15 cellular contexts compared by ENCODE assay signal in the genomic region with DNA sequence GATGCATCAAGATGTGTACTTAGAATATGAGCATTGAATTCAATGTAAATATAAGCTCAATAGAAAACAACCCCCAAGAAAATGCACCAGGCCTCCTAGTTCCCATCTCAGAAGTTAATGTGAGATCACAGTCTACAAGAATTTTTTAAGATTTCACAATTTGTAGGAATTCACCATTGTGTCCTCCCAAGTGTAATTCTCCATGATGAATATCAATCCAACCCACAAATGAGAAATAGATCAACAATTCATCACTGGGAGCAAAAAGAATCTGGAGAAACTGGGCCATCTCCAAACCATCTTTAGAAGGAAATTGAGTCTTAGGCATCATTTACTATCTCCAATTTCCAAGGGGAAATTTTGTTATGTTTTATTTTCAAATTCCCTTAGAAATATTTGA.
A peak's percentile ranks its signal among the peaks of the same experiment; 100 is the strongest.
DNase-seq lines count a peak whose midpoint lies in the region; ATAC-seq and TF ChIP-seq lines count a peak whose summit lies in the region.
"Had no signal": no experiment of that assay in that cellular context is flagged by ENCODE, and none has a peak within 500 bp of the region (broad histone marks: within the 10 kb centered on the region; RNA-seq: fewer than 3 reads in every experiment).

No MANE protein-coding gene starts in this region.

- no peak for ATAC-seq in GM21737 (IDR thresholded peaks at IDR 0.05; ENCODE audit: unreplicated experiment)
- ATAC-seq: A549, HepG2 had no signal

- TF ChIP-seq CTCF in fibroblast of mammary gland (conservative IDR thresholded peaks at IDR 0.05; ENCODE audit: control insufficient read depth, insufficient read depth, low read depth, low read length), result no peak

- no peaks in the 10 kb centered on the region for H3K4me1 Mint-ChIP-seq in activated T-cell treated with anti-CD3 and anti-CD28 coated beads, Interleukin-2, amount 50 U/mL, for 24 hours (ENCODE audit: low read depth)
- H3K4me1 Mint-ChIP-seq: CD4-positive, CD25-positive, alpha-beta regulatory T cell had no signal

- DNase-seq in EL, result peak; percentile 41
- DNase-seq in NCI-H226, result peak; percentile 64
- peak; percentile 7 for DNase-seq in fibroblast of mammary gland (ENCODE audit: low read depth)
- DNase-seq in H4 (ENCODE audit: low spot score), result no peak
- no peak for DNase-seq in RKO (ENCODE audit: low spot score)
- no peak for DNase-seq in activated T-cell treated with anti-CD3 and anti-CD28 coated beads, Interleukin-2, amount 50 U/mL, for 24 hours
- DNase-seq: Calu3; CD4-positive, CD25-positive, alpha-beta regulatory T cell; DMS 273 treated with DMSO at 0.1 percent for 48 hours; HCEC 1CT; HFFc6 had no signal

- no peaks in the 10 kb centered on the region for H3K27me3 Mint-ChIP-seq in activated T-cell treated with anti-CD3 and anti-CD28 coated beads, Interleukin-2, amount 50 U/mL, for 24 hours

- no peak overlapping the region for H3K27ac Mint-ChIP-seq in activated T-cell treated with anti-CD3 and anti-CD28 coated beads, Interleukin-2, amount 50 U/mL, for 24 hours
- H3K27ac Mint-ChIP-seq: CD4-positive, CD25-positive, alpha-beta regulatory T cell had no signal

- no peaks in the 10 kb centered on the region for H3K36me3 Mint-ChIP-seq in activated T-cell treated with anti-CD3 and anti-CD28 coated beads, Interleukin-2, amount 50 U/mL, for 24 hours (ENCODE audit: low read depth)
- H3K36me3 Mint-ChIP-seq: CD4-positive, CD25-positive, alpha-beta regulatory T cell had no signal

- no peaks in the 10 kb centered on the region for H3K9me3 Mint-ChIP-seq in activated T-cell treated with anti-CD3 and anti-CD28 coated beads, Interleukin-2, amount 50 U/mL, for 24 hours

- no peak overlapping the region for H3K4me3 Mint-ChIP-seq in activated T-cell treated with anti-CD3 and anti-CD28 coated beads, Interleukin-2, amount 50 U/mL, for 24 hours
- H3K4me3 Mint-ChIP-seq: CD4-positive, CD25-positive, alpha-beta regulatory T cell; HFFc6 had no signal

- no peak overlapping the region for H3K4me3 ChIP-seq in fibroblast of mammary gland (ENCODE audit: control insufficient read depth, low read depth, low read length)
- H3K4me3 ChIP-seq: A549; BLaER1 treated with 17β-estradiol and CSF1 and Interleukin-3, amounts not matched to agents 10 nM and 100 nM had no signal

Comparison
In these comparisons a context has a peak if more than half of its experiments do, and no peak if none do; other contexts are left out.
1. DNase-seq: peak in EL (single experiment), NCI-H226 (single experiment) and fibroblast of mammary gland (single experiment); none in H4 (single experiment), RKO (single experiment) and activated T-cell treated with anti-CD3 and anti-CD28 coated beads, Interleukin-2, amount 50 U/mL, for 24 hours (single experiment).